Comparison of ENCODE assay signal across 1 cellular context in the genomic region with DNA sequence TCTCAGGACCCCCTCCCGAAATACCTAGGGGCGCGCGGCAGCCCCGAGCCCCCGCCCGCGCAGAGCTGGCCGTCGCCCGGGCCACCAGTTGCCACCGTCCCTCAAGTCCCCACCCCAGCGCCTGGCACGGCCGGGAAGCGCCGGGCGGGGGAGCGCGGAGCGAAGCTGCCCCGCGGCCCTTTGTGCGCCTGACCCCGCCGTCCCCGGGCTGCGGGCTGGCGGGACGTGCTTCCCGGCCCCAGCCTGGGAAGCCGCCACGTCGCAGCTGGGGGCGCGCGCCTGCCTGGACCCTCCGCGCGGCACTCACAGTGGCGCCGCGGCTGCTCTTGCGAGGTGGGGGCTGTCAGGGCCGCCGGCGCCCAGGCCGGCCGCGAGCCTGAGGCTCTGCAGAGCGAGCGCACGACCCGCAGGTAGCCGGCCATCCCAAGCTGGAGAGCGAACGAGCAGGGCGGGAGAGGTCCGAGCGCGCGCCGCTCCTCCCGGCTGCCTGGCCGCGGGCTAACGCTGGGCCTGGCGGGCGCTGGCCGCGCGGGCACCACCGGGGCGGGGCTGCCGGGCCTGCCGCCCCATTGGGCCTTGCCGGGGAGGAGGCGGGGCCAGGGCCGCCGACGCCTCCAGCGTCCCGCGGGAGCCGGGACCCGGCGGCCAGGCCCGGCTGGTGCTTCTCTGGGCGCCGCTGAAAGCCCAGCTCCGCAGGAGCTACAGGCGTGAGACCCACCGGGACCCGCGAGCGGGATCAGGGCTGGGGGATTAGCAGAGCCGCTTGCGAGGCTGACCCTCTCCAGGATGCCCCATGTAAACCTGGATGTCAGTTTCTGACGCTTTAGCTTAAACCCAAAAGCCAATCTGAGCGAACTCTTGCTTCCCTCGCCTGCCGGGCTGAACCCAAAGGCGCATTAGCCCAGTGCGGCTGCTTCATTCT.
TF ChIP-seq lines count a peak whose summit lies in the region.

A gene (minus strand): TSS at position 500 of the 922 bp plus-strand sequence. CDS start 78 bp downstream, at position 422.

TF ChIP-seq in SK-N-SH, 30 proteins besides CTCF, POLR2A, EP300 and RAD21 (continued from another document):
- TF ChIP-seq, protein P1, sequence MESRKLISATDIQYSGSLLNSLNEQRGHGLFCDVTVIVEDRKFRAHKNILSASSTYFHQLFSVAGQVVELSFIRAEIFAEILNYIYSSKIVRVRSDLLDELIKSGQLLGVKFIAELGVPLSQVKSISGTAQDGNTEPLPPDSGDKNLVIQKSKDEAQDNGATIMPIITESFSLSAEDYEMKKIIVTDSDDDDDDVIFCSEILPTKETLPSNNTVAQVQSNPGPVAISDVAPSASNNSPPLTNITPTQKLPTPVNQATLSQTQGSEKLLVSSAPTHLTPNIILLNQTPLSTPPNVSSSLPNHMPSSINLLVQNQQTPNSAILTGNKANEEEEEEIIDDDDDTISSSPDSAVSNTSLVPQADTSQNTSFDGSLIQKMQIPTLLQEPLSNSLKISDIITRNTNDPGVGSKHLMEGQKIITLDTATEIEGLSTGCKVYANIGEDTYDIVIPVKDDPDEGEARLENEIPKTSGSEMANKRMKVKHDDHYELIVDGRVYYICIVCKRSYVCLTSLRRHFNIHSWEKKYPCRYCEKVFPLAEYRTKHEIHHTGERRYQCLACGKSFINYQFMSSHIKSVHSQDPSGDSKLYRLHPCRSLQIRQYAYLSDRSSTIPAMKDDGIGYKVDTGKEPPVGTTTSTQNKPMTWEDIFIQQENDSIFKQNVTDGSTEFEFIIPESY (IDR thresholded peaks at IDR 0.05; ENCODE audit: borderline replicate concordance, low read depth): no peak
- no peak for TF ChIP-seq SMC3 (IDR thresholded peaks at IDR 0.05; ENCODE audit: low read depth, low read length)
- TF ChIP-seq TAF1 (IDR thresholded peaks at IDR 0.05; ENCODE audit: borderline replicate concordance, low read depth, low read length): peak; percentile 45; the same call in 1 of the 2 replicates
- no peak for TF ChIP-seq FOXM1 (IDR thresholded peaks at IDR 0.05; ENCODE audit: low read depth)
- TF ChIP-seq, protein P2, sequence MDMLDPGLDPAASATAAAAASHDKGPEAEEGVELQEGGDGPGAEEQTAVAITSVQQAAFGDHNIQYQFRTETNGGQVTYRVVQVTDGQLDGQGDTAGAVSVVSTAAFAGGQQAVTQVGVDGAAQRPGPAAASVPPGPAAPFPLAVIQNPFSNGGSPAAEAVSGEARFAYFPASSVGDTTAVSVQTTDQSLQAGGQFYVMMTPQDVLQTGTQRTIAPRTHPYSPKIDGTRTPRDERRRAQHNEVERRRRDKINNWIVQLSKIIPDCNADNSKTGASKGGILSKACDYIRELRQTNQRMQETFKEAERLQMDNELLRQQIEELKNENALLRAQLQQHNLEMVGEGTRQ (IDR thresholded peaks at IDR 0.05; ENCODE audit: borderline replicate concordance, low read depth, low read length): no peak
- no peak for TF ChIP-seq CHD2 (IDR thresholded peaks at IDR 0.05; ENCODE audit: low read length, partially characterized antibody)
- TF ChIP-seq, protein P3, sequence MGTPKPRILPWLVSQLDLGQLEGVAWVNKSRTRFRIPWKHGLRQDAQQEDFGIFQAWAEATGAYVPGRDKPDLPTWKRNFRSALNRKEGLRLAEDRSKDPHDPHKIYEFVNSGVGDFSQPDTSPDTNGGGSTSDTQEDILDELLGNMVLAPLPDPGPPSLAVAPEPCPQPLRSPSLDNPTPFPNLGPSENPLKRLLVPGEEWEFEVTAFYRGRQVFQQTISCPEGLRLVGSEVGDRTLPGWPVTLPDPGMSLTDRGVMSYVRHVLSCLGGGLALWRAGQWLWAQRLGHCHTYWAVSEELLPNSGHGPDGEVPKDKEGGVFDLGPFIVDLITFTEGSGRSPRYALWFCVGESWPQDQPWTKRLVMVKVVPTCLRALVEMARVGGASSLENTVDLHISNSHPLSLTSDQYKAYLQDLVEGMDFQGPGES (IDR thresholded peaks at IDR 0.05; ENCODE audit: low read depth, low read length): no peak
- TF ChIP-seq GATA2 (CRISPR knock-in tag; IDR thresholded peaks at IDR 0.05): no peak
- no peak for TF ChIP-seq MEF2A (IDR thresholded peaks at IDR 0.05; ENCODE audit: borderline replicate concordance, low read depth)
- TF ChIP-seq, protein P4, sequence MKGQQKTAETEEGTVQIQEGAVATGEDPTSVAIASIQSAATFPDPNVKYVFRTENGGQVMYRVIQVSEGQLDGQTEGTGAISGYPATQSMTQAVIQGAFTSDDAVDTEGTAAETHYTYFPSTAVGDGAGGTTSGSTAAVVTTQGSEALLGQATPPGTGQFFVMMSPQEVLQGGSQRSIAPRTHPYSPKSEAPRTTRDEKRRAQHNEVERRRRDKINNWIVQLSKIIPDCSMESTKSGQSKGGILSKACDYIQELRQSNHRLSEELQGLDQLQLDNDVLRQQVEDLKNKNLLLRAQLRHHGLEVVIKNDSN (IDR thresholded peaks at IDR 0.05; ENCODE audit: borderline replicate concordance, low read depth): no peak
- no peak for TF ChIP-seq GABPA (IDR thresholded peaks at IDR 0.05; ENCODE audit: low read depth)
- no peak for TF ChIP-seq TCF12 (IDR thresholded peaks at IDR 0.05)
- no peak for TF ChIP-seq NFIC (IDR thresholded peaks at IDR 0.05; ENCODE audit: borderline replicate concordance)
- TF ChIP-seq RXRA (IDR thresholded peaks at IDR 0.05; ENCODE audit: borderline replicate concordance, low read depth): no peak
- TF ChIP-seq, protein P5, sequence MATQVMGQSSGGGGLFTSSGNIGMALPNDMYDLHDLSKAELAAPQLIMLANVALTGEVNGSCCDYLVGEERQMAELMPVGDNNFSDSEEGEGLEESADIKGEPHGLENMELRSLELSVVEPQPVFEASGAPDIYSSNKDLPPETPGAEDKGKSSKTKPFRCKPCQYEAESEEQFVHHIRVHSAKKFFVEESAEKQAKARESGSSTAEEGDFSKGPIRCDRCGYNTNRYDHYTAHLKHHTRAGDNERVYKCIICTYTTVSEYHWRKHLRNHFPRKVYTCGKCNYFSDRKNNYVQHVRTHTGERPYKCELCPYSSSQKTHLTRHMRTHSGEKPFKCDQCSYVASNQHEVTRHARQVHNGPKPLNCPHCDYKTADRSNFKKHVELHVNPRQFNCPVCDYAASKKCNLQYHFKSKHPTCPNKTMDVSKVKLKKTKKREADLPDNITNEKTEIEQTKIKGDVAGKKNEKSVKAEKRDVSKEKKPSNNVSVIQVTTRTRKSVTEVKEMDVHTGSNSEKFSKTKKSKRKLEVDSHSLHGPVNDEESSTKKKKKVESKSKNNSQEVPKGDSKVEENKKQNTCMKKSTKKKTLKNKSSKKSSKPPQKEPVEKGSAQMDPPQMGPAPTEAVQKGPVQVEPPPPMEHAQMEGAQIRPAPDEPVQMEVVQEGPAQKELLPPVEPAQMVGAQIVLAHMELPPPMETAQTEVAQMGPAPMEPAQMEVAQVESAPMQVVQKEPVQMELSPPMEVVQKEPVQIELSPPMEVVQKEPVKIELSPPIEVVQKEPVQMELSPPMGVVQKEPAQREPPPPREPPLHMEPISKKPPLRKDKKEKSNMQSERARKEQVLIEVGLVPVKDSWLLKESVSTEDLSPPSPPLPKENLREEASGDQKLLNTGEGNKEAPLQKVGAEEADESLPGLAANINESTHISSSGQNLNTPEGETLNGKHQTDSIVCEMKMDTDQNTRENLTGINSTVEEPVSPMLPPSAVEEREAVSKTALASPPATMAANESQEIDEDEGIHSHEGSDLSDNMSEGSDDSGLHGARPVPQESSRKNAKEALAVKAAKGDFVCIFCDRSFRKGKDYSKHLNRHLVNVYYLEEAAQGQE (IDR thresholded peaks at IDR 0.05; ENCODE audit: low read depth, low read length): no peak
